In genomic region chr19:42280761-42281174, GRCh38 we compare ENCODE assay signal across 1 cellular context.
TF ChIP-seq lines count a peak whose summit lies in the region.

No MANE protein-coding gene starts in this region.

TF ChIP-seq in HepG2, 621 proteins besides CTCF, POLR2A, EP300 and RAD21:
- TF ChIP-seq ZNF335 (CRISPR knock-in tag; IDR thresholded peaks at IDR 0.05) (no peak), ZSCAN25 (CRISPR knock-in tag; IDR thresholded peaks at IDR 0.05) (no peak), SAP130 (CRISPR knock-in tag; IDR thresholded peaks at IDR 0.05; ENCODE audit: low read depth) (0 out of 2 replicates have a peak, but pooled peaks have one; percentile 0), PCBP1 (IDR thresholded peaks at IDR 0.05; ENCODE audit: borderline replicate concordance, low read depth, low read length) (0 out of 2 replicates have a peak, but pooled peaks have one; percentile 13), ZSCAN30 (CRISPR knock-in tag; IDR thresholded peaks at IDR 0.05) (no peak), HNF1B (CRISPR knock-in tag; IDR thresholded peaks at IDR 0.05) (no peak), PBX3 (CRISPR knock-in tag; IDR thresholded peaks at IDR 0.05; ENCODE audit: borderline replicate concordance) (no peak), FOXO1 (CRISPR knock-in tag; IDR thresholded peaks at IDR 0.05) (no peak), ATF7-NPFF (CRISPR knock-in tag; IDR thresholded peaks at IDR 0.05; ENCODE audit: low read depth) (no peak), ZNF749 (CRISPR knock-in tag; IDR thresholded peaks at IDR 0.05; ENCODE audit: borderline replicate concordance) (0 out of 2 replicates have a peak, but pooled peaks have one; percentile 7), ZNF430 (CRISPR knock-in tag; IDR thresholded peaks at IDR 0.05) (no peak), HOXA9 (CRISPR knock-in tag; IDR thresholded peaks at IDR 0.05; ENCODE audit: borderline replicate concordance) (0 out of 2 replicates have a peak, but pooled peaks have one; percentile 9), REST (IDR thresholded peaks at IDR 0.05; ENCODE audit: borderline replicate concordance in 1 of 2, low read depth in 1 of 2, low read length in 2 of 2) (no peak), HNRNPK (IDR thresholded peaks at IDR 0.05; ENCODE audit: low read depth, low read length, poor library complexity, severe bottlenecking) (peak; percentile 99), ZBTB21 (CRISPR knock-in tag; IDR thresholded peaks at IDR 0.05) (no peak)
